In genomic region chr7:44733708-44734481, GRCh38 we compare ENCODE assay signal across 15 cellular contexts. TPM values are rescaled to one million over a fixed set of nuclear protein-coding genes. Genes with fewer than 3 reads are reported as not detected.
DNase-seq lines count a peak whose midpoint lies in the region; ATAC-seq, FAIRE-seq and TF ChIP-seq lines count a peak whose summit lies in the region.
"Had no signal": no experiment of that assay in that cellular context is flagged by ENCODE, and none has a peak within 500 bp of the region (broad histone marks: within the 10 kb centered on the region; RNA-seq: fewer than 3 reads in every experiment).

No MANE protein-coding gene starts in this region.

- 5% methylated on average over 5 of the region's 5 CpGs for WGBS in HepG2 (ENCODE audit: low lambda C conversion rate)
- 42% methylated on average over 2 of the region's 5 CpGs for WGBS in right lobe of liver (ENCODE audit: insufficient coverage, low coverage, low lambda C conversion rate, missing lambda C conversion rate)

- in situ Hi-C loops in HepG2 (cut with HindIII; ENCODE audit: extremely low pct_ligation_motif_present, low pct_unique_long_range_greater_than_20kb): no loop called here

- TF ChIP-seq EP300 in HepG2 (IDR thresholded peaks at IDR 0.05; ENCODE audit: low read depth in 2 of 2, low read length in 2 of 2): no peak
- TF ChIP-seq EP300 in HepG2 (CRISPR knock-in tag; IDR thresholded peaks at IDR 0.05; ENCODE audit: borderline replicate concordance): no peak

- no peak overlapping the region for H3K27ac Mint-ChIP-seq in activated T-helper 17 cell treated with anti-CD3 and anti-CD28 coated beads, Interleukin-2, amount 50 U/mL, for 72 hours
- no peak overlapping the region for H3K27ac Mint-ChIP-seq in activated naive CD8-positive, alpha-beta T cell treated with anti-CD3 and anti-CD28 coated beads, Interleukin-2, amount 50 U/mL, for 24 hours

- TF ChIP-seq CTCF in HepG2 (CRISPR knock-in tag; IDR thresholded peaks at IDR 0.05): no peak
- TF ChIP-seq CTCF in right lobe of liver (IDR thresholded peaks at IDR 0.05): no peak

- no peaks in the 10 kb centered on the region for H3K9me3 ChIP-seq in HepG2 (ENCODE audit: low read length)
- H3K9me3 ChIP-seq in right lobe of liver: no peaks in the 10 kb centered on the region

- H3K4me1 ChIP-seq in HepG2 (ENCODE audit: insufficient read depth, low read length): peaks cover 17% of the 10 kb centered on the region
- no peaks in the 10 kb centered on the region for H3K4me1 ChIP-seq in right lobe of liver

- H3K4me3 ChIP-seq in HepG2 (replicated peaks in 1 of 3; ENCODE audit: insufficient read depth in 1 of 3, low read depth in 2 of 3, low read length in 3 of 3) (no peak overlapping the region), right lobe of liver (no peak overlapping the region)
- H3K4me3 ChIP-seq: dorsolateral prefrontal cortex, hepatocyte, lung had no signal

- POLR2A ChIA-PET in HepG2 (lab: Yijun Ruan, JAX): interaction anchor here (0.5 kb wide), 1 partner anchor 114 kb away, joined by 3 read pairs; the partner anchor contains the start of gene H2AZ2

- H3K27me3 ChIP-seq in HepG2 (ENCODE audit: control insufficient read depth in 1 of 2, insufficient read depth in 2 of 2, low read length in 2 of 2) (no peaks in the 10 kb centered on the region), right lobe of liver (no peaks in the 10 kb centered on the region)
- H3K27me3 ChIP-seq: dorsolateral prefrontal cortex, hepatocyte had no signal

- no TSS peak for BruUV-seq in HepG2 (replicated peaks; lab: Mats Ljungman, UMichigan)

- H3K27ac ChIP-seq in HepG2 (ENCODE audit: extremely low read length, insufficient read depth, low read length): no peak overlapping the region
- H3K27ac ChIP-seq in right lobe of liver: no peak overlapping the region
- H3K27ac ChIP-seq: dorsolateral prefrontal cortex, hepatocyte had no signal

- TF ChIP-seq RAD21 in HepG2 (CRISPR knock-in tag; IDR thresholded peaks at IDR 0.05): no peak

- intact Hi-C loops in HepG2 (cut with micrococcal nuclease; ENCODE audit: unreplicated experiment): no loop called here
- intact Hi-C loops in right lobe of liver (cut with DNase I): no loop called here

- H3K9me3 Mint-ChIP-seq in activated T-helper 17 cell treated with anti-CD3 and anti-CD28 coated beads, Interleukin-2, amount 50 U/mL, for 72 hours: no peaks in the 10 kb centered on the region
- H3K9me3 Mint-ChIP-seq in activated naive CD8-positive, alpha-beta T cell treated with anti-CD3 and anti-CD28 coated beads, Interleukin-2, amount 50 U/mL, for 24 hours: no peaks in the 10 kb centered on the region

- H3K4me2 ChIP-seq in HepG2 (ENCODE audit: low read depth, low read length): no peak overlapping the region
- H3K4me2 ChIP-seq: hepatocyte had no signal

- DNase-seq in HepG2 (ENCODE audit: low spot score): no peak
- DNase-seq in right lobe of liver: no peak
- peak; percentile 21 for DNase-seq in fibroblast of the conjunctiva (ENCODE audit: low read depth)
- DNase-seq in NCI-H2227 treated with DMSO at 0.1 percent for 48 hours (lab: John Stamatoyannopoulos, UW): no peak
- DNase-seq in DMS53 (lab: John Stamatoyannopoulos, UW): no peak
- DNase-seq in activated naive CD8-positive, alpha-beta T cell treated with anti-CD3 and anti-CD28 coated beads, Interleukin-2, amount 50 U/mL, for 24 hours: no peak
- DNase-seq: activated CD4-positive, alpha-beta T cell treated with anti-CD3 and anti-CD28 coated beads, Interleukin-2, amount 50 U/mL, for 1 hour; activated naive CD4-positive, alpha-beta T cell; DND-41; dorsolateral prefrontal cortex; NK-92 treated with Interleukin-12 subunit alpha and Interleukin-12 subunit beta, amount 100 ng/mL, for 24 hours had no signal

- no peak overlapping the region for H2AFZ ChIP-seq in HepG2 (ENCODE audit: low read length)
- H2AFZ ChIP-seq: hepatocyte had no signal

- H3K36me3 ChIP-seq in HepG2 (replicated peaks in 1 of 2; ENCODE audit: control insufficient read depth in 1 of 2, insufficient read depth in 2 of 2, low read length in 2 of 2) (no peaks in the 10 kb centered on the region), right lobe of liver (no peaks in the 10 kb centered on the region)

- CTCF ChIA-PET in HepG2 (lab: Yijun Ruan, JAX; ENCODE audit: low intra/inter-chr PET ratio, low total read pairs): no interaction called here

- no peak for FAIRE-seq in HepG2 (lab: Jason Lieb, UNC)

- H3K79me2 ChIP-seq in HepG2 (ENCODE audit: insufficient read depth, low read length): no peaks in the 10 kb centered on the region
- H3K79me2 ChIP-seq: hepatocyte had no signal

- H3K9ac ChIP-seq in HepG2 (ENCODE audit: insufficient read depth, low read depth, low read length): no peak overlapping the region

- H3K4me1 Mint-ChIP-seq in activated T-helper 17 cell treated with anti-CD3 and anti-CD28 coated beads, Interleukin-2, amount 50 U/mL, for 72 hours: peaks cover 19% of the 10 kb centered on the region
- peaks cover 36% of the 10 kb centered on the region for H3K4me1 Mint-ChIP-seq in activated naive CD8-positive, alpha-beta T cell treated with anti-CD3 and anti-CD28 coated beads, Interleukin-2, amount 50 U/mL, for 24 hours

- H3K27me3 Mint-ChIP-seq in activated T-helper 17 cell treated with anti-CD3 and anti-CD28 coated beads, Interleukin-2, amount 50 U/mL, for 72 hours: no peaks in the 10 kb centered on the region
- peaks cover 3% of the 10 kb centered on the region for H3K27me3 Mint-ChIP-seq in activated naive CD8-positive, alpha-beta T cell treated with anti-CD3 and anti-CD28 coated beads, Interleukin-2, amount 50 U/mL, for 24 hours

- no peak for TF ChIP-seq POLR2A in HepG2 (IDR thresholded peaks at IDR 0.05; ENCODE audit: insufficient read depth in 1 of 2, low read depth in 2 of 2, low read length in 2 of 2)
- no peak for TF ChIP-seq POLR2A in right lobe of liver (IDR thresholded peaks at IDR 0.05)

- peak overlapping the region; percentile 37 for H3K4me3 Mint-ChIP-seq in activated T-helper 17 cell treated with anti-CD3 and anti-CD28 coated beads, Interleukin-2, amount 50 U/mL, for 72 hours
- H3K4me3 Mint-ChIP-seq in activated naive CD8-positive, alpha-beta T cell treated with anti-CD3 and anti-CD28 coated beads, Interleukin-2, amount 50 U/mL, for 24 hours: no peak overlapping the region

- H3K36me3 Mint-ChIP-seq in activated T-helper 17 cell treated with anti-CD3 and anti-CD28 coated beads, Interleukin-2, amount 50 U/mL, for 72 hours (ENCODE audit: low read depth): no peaks in the 10 kb centered on the region
- H3K36me3 Mint-ChIP-seq in activated naive CD8-positive, alpha-beta T cell treated with anti-CD3 and anti-CD28 coated beads, Interleukin-2, amount 50 U/mL, for 24 hours (ENCODE audit: low read depth): no peaks in the 10 kb centered on the region

- no peak for ATAC-seq in HepG2
- no peak for ATAC-seq in right lobe of liver
- ATAC-seq in activated T-helper 17 cell treated with anti-CD3 and anti-CD28 coated beads, Interleukin-2, amount 50 U/mL, for 72 hours (replicated peaks): peak; percentile 30
- ATAC-seq in GM21576 (IDR thresholded peaks at IDR 0.05; ENCODE audit: unreplicated experiment): no peak
- ATAC-seq in activated naive CD8-positive, alpha-beta T cell treated with anti-CD3 and anti-CD28 coated beads, Interleukin-2, amount 50 U/mL, for 24 hours: no peak

- no peaks in the 10 kb centered on the region for H4K20me1 ChIP-seq in HepG2 (ENCODE audit: insufficient read depth, low read length)

TF ChIP-seq in HepG2, 621 proteins besides CTCF, POLR2A, EP300 and RAD21:
- TF ChIP-seq ZSCAN20 (CRISPR knock-in tag; IDR thresholded peaks at IDR 0.05; ENCODE audit: borderline replicate concordance): no peak
- peak; percentile 83 for TF ChIP-seq HNRNPK (IDR thresholded peaks at IDR 0.05; ENCODE audit: low read depth, low read length, poor library complexity, severe bottlenecking)
TF ChIP-seq in HepG2: peak in this region for 1.

RNA-seq across cellular contexts. Expression of gene ZMIZ2, which starts 14.8 kb away (rescaled TPM):
- total RNA-seq in HepG2 (2016; rRNA removed; fragmentation: Illumina TruSeq; extraction: Trizol): 4.1 and 4.9 TPM in 2 replicates
- 5.1 and 5.7 TPM in 2 replicates for total RNA-seq in HepG2 (2016; cell fraction: cytosol; rRNA removed; fragmentation: Illumina TruSeq; extraction: Trizol; ENCODE audit: low read depth)
- total RNA-seq in HepG2 (2016; cell fraction: insoluble cytoplasmic fraction; rRNA removed; fragmentation: Illumina TruSeq; extraction: Trizol): 3.1 and 6.7 TPM in 2 replicates
- total RNA-seq in HepG2 (2016; cell fraction: membrane; rRNA removed; fragmentation: Illumina TruSeq; extraction: Trizol): 5.7 and 7.3 TPM in 2 replicates
- total RNA-seq in HepG2 (2016; cell fraction: nucleus; rRNA removed; fragmentation: Illumina TruSeq; extraction: Trizol): 10.0 and 10.4 TPM in 2 replicates
- polyA plus RNA-seq in HepG2 (2011; rRNA removed): 7.9 and 9.7 TPM in 2 replicates
- 1.1 and 1.8 TPM in 2 replicates for polyA plus RNA-seq in HepG2 (2011; cell fraction: cytosol; rRNA removed)
- polyA plus RNA-seq in HepG2 (2011; cell fraction: nucleus; rRNA removed): 68.3 and 74.7 TPM in 2 replicates
- polyA plus RNA-seq in HepG2 (2012): 12.0 and 15.7 TPM in 2 replicates
- polyA plus RNA-seq in HepG2 (2016; cell fraction: cytosol; fragmentation: Illumina TruSeq; extraction: Trizol; ENCODE audit: low read depth): 2.6 and 3.0 TPM in 2 replicates
- 6.4 and 10.1 TPM in 2 replicates for polyA plus RNA-seq in HepG2 (2016; cell fraction: insoluble cytoplasmic fraction; fragmentation: Illumina TruSeq; extraction: Trizol; ENCODE audit: low read depth)
- 8.9 and 10.4 TPM in 2 replicates for polyA plus RNA-seq in HepG2 (2016; cell fraction: membrane; fragmentation: Illumina TruSeq; extraction: Trizol; ENCODE audit: low read depth)
- 47.2 and 57.0 TPM in 2 replicates for polyA plus RNA-seq in HepG2 (2016; cell fraction: nucleus; fragmentation: Illumina TruSeq; extraction: Trizol; ENCODE audit: insufficient read depth, low read depth)
- 17.5 and 23.0 TPM in 2 replicates for polyA minus RNA-seq in HepG2 (2011; rRNA and poly(A)+ RNA removed; ENCODE audit: low replicate concordance)
- polyA minus RNA-seq in HepG2 (2011; cell fraction: cytosol; rRNA and poly(A)+ RNA removed): 2.9 and 4.7 TPM in 2 replicates
- polyA minus RNA-seq in HepG2 (2011; cell fraction: nucleus; rRNA and poly(A)+ RNA removed): 34.2 and 43.8 TPM in 2 replicates
- total RNA-seq in right lobe of liver: 10 to 100 TPM in 4 of 6 experiments, 1 to 10 TPM in 2; 8.6 to 36.3 (median 28.6) TPM
- 100 to 1,000 TPM in 1 of 2 donors, 10 to 100 TPM in 1; 88.7 to 134 TPM for total RNA-seq in activated T-helper 17 cell treated with anti-CD3 and anti-CD28 coated beads, Interleukin-2, amount 50 U/mL, for 72 hours
